8 cellular contexts compared by ENCODE assay signal in genomic region chr5:142472306-142472951, GRCh38.
A peak's percentile ranks its signal among the peaks of the same experiment; 100 is the strongest.
DNase-seq lines count a peak whose midpoint lies in the region; ATAC-seq, FAIRE-seq and TF ChIP-seq lines count a peak whose summit lies in the region.

No MANE protein-coding gene starts in this region.

- POLR2A ChIA-PET in K562 (lab: Yijun Ruan, JAX) = interaction anchor here (0.6 to 1.4 kb wide), 11 partner anchors 9 to 349 kb away, joined by 3 to 5 read pairs (median 4); partner anchors contain the start of gene SPRY4

- WGBS in K562 (ENCODE audit: insufficient coverage, low coverage, missing lambda C conversion rate) = 29% methylated on average over 7 of the region's 7 CpGs

- FAIRE-seq in K562 (lab: Jason Lieb, UNC) = peak; percentile 87

- no TSS peak for BruUV-seq in K562 (replicated peaks; lab: Mats Ljungman, UMichigan)

- CTCF ChIA-PET in K562 (lab: Yijun Ruan, JAX; ENCODE audit: low intra/inter-chr PET ratio) = no interaction called here

- H3K9me3 ChIP-seq in DND-41 (ENCODE audit: insufficient read depth, low read length, severe bottlenecking) (no peaks in the 10 kb centered on the region), K562 (replicated peaks; ENCODE audit: control insufficient read depth, insufficient read depth, low read depth, low read length) (no peaks in the 10 kb centered on the region)

- H3K9ac ChIP-seq in DND-41 (ENCODE audit: low read depth, low read length) = no peak overlapping the region
- H3K9ac ChIP-seq in K562 (ENCODE audit: insufficient read depth in 1 of 2, low read depth in 2 of 2, low read length in 2 of 2) = peak overlapping the region in 1 of 2 experiments; percentile 48; a peak in 1 of 4 replicates

- TF ChIP-seq CTCF in DND-41 (IDR thresholded peaks at IDR 0.05; ENCODE audit: borderline replicate concordance, extremely low read depth, low read length, poor library complexity, severe bottlenecking) (no peak), K562 (IDR thresholded peaks at IDR 0.05 in 2 of 3, conservative IDR thresholded peaks at IDR 0.05 in 1 of 3; ENCODE audit: insufficient read depth in 2 of 3, low read depth in 1 of 3, low read length in 3 of 3) (no peak)

- H2AFZ ChIP-seq in DND-41 (ENCODE audit: low read depth, low read length) = no peak overlapping the region
- peak overlapping the region; percentile 77 for H2AFZ ChIP-seq in K562 (ENCODE audit: low read depth, low read length)

- in situ Hi-C loops in K562 (cut with MboI) = no loop called here

- H3K27ac ChIP-seq in DND-41 (ENCODE audit: low read length) (peak overlapping the region; percentile 54; the same call in 1 of the 2 replicates), K562 (ENCODE audit: extremely low read depth, low read depth, low read length) (peak overlapping the region; percentile 84)

- TF ChIP-seq EP300 in K562 (IDR thresholded peaks at IDR 0.05; ENCODE audit: low read length) = peak; percentile 94

- no peaks in the 10 kb centered on the region for H3K79me2 ChIP-seq in DND-41 (ENCODE audit: insufficient read depth, low read length)
- H3K79me2 ChIP-seq in K562 (ENCODE audit: control insufficient read depth, insufficient read depth, low read length) = no peaks in the 10 kb centered on the region

- no peaks in the 10 kb centered on the region for H3K9me1 ChIP-seq in K562 (ENCODE audit: control insufficient read depth, insufficient read depth, low read length)

- H3K4me3 ChIP-seq in DND-41 (ENCODE audit: low read depth in 1 of 2, low read length in 2 of 2) (no peak overlapping the region), K562 (no peak overlapping the region)

- no peak for TF ChIP-seq POLR2A in K562 (conservative IDR thresholded peaks at IDR 0.05)

- H3K4me1 ChIP-seq in DND-41 (ENCODE audit: insufficient read depth, low read length) (peaks cover 29% of the 10 kb centered on the region), K562 (replicated peaks in 1 of 2; ENCODE audit: control insufficient read depth in 2 of 2, insufficient read depth in 2 of 2, low read length in 2 of 2) (peaks cover 0 to 16% of the 10 kb centered on the region in 2 experiments; a peak in 3 of 5 replicates)

- ATAC-seq in DND-41 (ENCODE audit: insufficient read depth, low read depth) = peak; percentile 88
- ATAC-seq in K562 = peak; percentile 98
- ATAC-seq in GM21576 (IDR thresholded peaks at IDR 0.05; ENCODE audit: unreplicated experiment) = no peak
- no peak for ATAC-seq in GM21619 (IDR thresholded peaks at IDR 0.05; ENCODE audit: unreplicated experiment)

- H3K36me3 ChIP-seq in DND-41 (ENCODE audit: insufficient read depth, low read length) (no peaks in the 10 kb centered on the region), K562 (ENCODE audit: control insufficient read depth, insufficient read depth, low read length) (no peaks in the 10 kb centered on the region)

- H3K4me2 ChIP-seq in DND-41 (ENCODE audit: insufficient read depth, low read length) (no peak overlapping the region), K562 (ENCODE audit: insufficient read depth, low read length) (peak overlapping the region; percentile 35)

- intact Hi-C loops in K562 (cut with micrococcal nuclease) = loop anchor here (2.0 kb wide), 1 partner anchor 26 kb away; no protein-coding TSS in a partner anchor

- DNase-seq in DND-41 = peak; percentile 60
- peak; percentile 99 to 100 for DNase-seq in SW 1271 (lab: John Stamatoyannopoulos, UW)
- peak; percentile 40 to 79 (median 64) for DNase-seq in K562 (ENCODE audit: extremely low read depth in 1 of 4, low spot score in 3 of 4)
- DNase-seq in stimulated activated CD4-positive, alpha-beta T cell treated with anti-CD3 and anti-CD28 coated beads, Interleukin-12 subunit alpha, Interleukin-12 subunit beta, amount 100 ng/mL, for 24 hours (ENCODE audit: low read depth in 2 of 2) = peak; percentile 15 to 39
- no peak for DNase-seq in NCI-H69 (lab: John Stamatoyannopoulos, UW)
- no peak for DNase-seq in NCI-H1105 treated with DMSO at 0.1 percent for 48 hours (lab: John Stamatoyannopoulos, UW)

- no peaks in the 10 kb centered on the region for H4K20me1 ChIP-seq in DND-41 (ENCODE audit: insufficient read depth, low read length)
- H4K20me1 ChIP-seq in K562 (replicated peaks; ENCODE audit: control insufficient read depth, insufficient read depth, low read length) = no peaks in the 10 kb centered on the region

- no peaks in the 10 kb centered on the region for H3K27me3 ChIP-seq in DND-41 (ENCODE audit: insufficient read depth, low read length, poor library complexity)
- H3K27me3 ChIP-seq in K562 (ENCODE audit: control insufficient read depth in 2 of 2, insufficient read depth in 2 of 2, low read length in 2 of 2) = no peaks in the 10 kb centered on the region

- TF ChIP-seq RAD21 in K562 (CRISPR knock-in tag; conservative IDR thresholded peaks at IDR 0.05 in 1 of 2, IDR thresholded peaks at IDR 0.05 in 1 of 2) = peak in 1 of 2 experiments; percentile 38; a peak in 2 of 4 replicates

TF ChIP-seq in K562, 482 proteins besides CTCF, POLR2A, EP300 and RAD21 (continues in another document):
- TF ChIP-seq NRF1 (conservative IDR thresholded peaks at IDR 0.05 in 1 of 2, IDR thresholded peaks at IDR 0.05 in 1 of 2) (peak; percentile 68 to 75), TSC22D4 (tag; IDR thresholded peaks at IDR 0.05) (no peak), ELF1 (tag; IDR thresholded peaks at IDR 0.05) (peak; percentile 64; the same call in 1 of the 2 replicates), NBN (IDR thresholded peaks at IDR 0.05; ENCODE audit: low read depth) (no peak; the same call in 1 of the 2 replicates), HSF4 (CRISPR knock-in tag; IDR thresholded peaks at IDR 0.05; ENCODE audit: borderline replicate concordance) (no peak), STAT5A (IDR thresholded peaks at IDR 0.05; ENCODE audit: borderline replicate concordance, low read length) (0 out of 2 replicates have a peak, but pooled peaks have one; percentile 16), CREB5 (CRISPR knock-in tag; IDR thresholded peaks at IDR 0.05) (no peak), DNMT1 (IDR thresholded peaks at IDR 0.05) (no peak), HMG20B (CRISPR knock-in tag; IDR thresholded peaks at IDR 0.05) (no peak), ZNF280B (CRISPR knock-in tag; IDR thresholded peaks at IDR 0.05) (no peak), XRCC5 (IDR thresholded peaks at IDR 0.05; ENCODE audit: low read depth, low read length) (no peak), HES1 (IDR thresholded peaks at IDR 0.05; ENCODE audit: low read depth) (no peak), PCBP1 (IDR thresholded peaks at IDR 0.05; ENCODE audit: low read depth, low read length, poor library complexity, severe bottlenecking) (no peak), TAF9B (IDR thresholded peaks at IDR 0.05; ENCODE audit: partially characterized antibody) (peak; percentile 49), GABPA (tag; conservative IDR thresholded peaks at IDR 0.05; ENCODE audit: low read depth) (peak; percentile 84), ZNF766 (CRISPR knock-in tag; conservative IDR thresholded peaks at IDR 0.05) (peak; percentile 39; the same call in 1 of the 2 replicates)

Comparison
In these comparisons a context has a peak if more than half of its experiments do, and no peak if none do; other contexts are left out.
1. ATAC-seq: peak in DND-41 (single experiment) and K562 (single experiment); none in GM21576 (single experiment) and GM21619 (single experiment).
2. DNase-seq: peak in DND-41 (single experiment), SW 1271 (2 of 2), K562 (4 of 4) and stimulated activated CD4-positive, alpha-beta T cell treated with anti-CD3 and anti-CD28 coated beads, Interleukin-12 subunit alpha, Interleukin-12 subunit beta, amount 100 ng/mL, for 24 hours (2 of 2); none in NCI-H69 (single experiment) and NCI-H1105 treated with DMSO at 0.1 percent for 48 hours (single experiment).